ENCODE assay signal across 8 cellular contexts in genomic region chr15:41230650-41231533, GRCh38. TPM values are rescaled to one million over a fixed set of nuclear protein-coding genes. Genes with fewer than 3 reads are reported as not detected.
DNase-seq lines count a peak whose midpoint lies in the region; ATAC-seq, FAIRE-seq and TF ChIP-seq lines count a peak whose summit lies in the region.

Gene CHP1 (plus strand): TSS chr15:41231268. CDS start chr15:41231383, 115 bp downstream.
A gene with protein sequence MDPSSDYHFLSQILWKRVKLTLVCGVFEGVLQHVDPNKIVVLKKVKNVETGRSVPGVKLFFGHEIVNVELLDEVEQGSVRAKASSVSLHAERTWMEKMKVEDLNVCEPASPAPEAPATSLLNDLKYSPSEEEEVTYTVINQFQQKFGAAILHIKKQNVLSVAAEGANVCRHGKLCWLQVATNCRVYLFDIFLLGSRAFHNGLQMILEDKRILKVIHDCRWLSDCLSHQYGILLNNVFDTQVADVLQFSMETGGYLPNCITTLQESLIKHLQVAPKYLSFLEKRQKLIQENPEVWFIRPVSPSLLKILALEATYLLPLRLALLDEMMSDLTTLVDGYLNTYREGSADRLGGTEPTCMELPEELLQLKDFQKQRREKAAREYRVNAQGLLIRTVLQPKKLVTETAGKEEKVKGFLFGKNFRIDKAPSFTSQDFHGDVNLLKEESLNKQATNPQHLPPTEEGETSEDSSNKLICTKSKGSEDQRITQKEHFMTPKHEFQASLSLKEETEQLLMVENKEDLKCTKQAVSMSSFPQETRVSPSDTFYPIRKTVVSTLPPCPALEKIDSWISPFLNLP (minus strand): TSS chr15:41230757. CDS start chr15:41226575, 4,182 bp downstream.

- peak within 1 kb of the TSS; percentile 70 to 89 for H3K4me3 ChIP-seq in ascending aorta
- H3K4me3 ChIP-seq in right cardiac atrium (ENCODE audit: low read length): peak within 1 kb of the TSS; percentile 53
- peak within 1 kb of the TSS; percentile 83 for H3K4me3 ChIP-seq in psoas muscle

- TF ChIP-seq CTCF in ascending aorta (IDR thresholded peaks at IDR 0.05) (peak; percentile 97 to 99 (median 99)), psoas muscle (IDR thresholded peaks at IDR 0.05) (peak; percentile 86)

- intact Hi-C loops in ascending aorta (cut with DNase I): loop anchor here (1.0 to 5.0 kb wide), 9 partner anchors 52 to 1281 kb away; partner anchors contain the start of genes CCDC32, INO80, NUSAP1 and OIP5
- intact Hi-C loops in right cardiac atrium (cut with DNase I): no loop called here
- intact Hi-C loops in psoas muscle (cut with DNase I): loop anchor here (5.0 to 10.0 kb wide), 4 partner anchors 51 to 324 kb away; partner anchors contain the start of genes NUSAP1 (in 1 of the 2) and OIP5 (in 1 of the 2)

- H3K4me1 ChIP-seq in ascending aorta (peaks cover 0 to 23% of the 10 kb centered on the region in 2 donors), right cardiac atrium (ENCODE audit: control insufficient read depth, insufficient read depth, low read length) (peaks cover 7% of the 10 kb centered on the region), psoas muscle (peaks cover 24% of the 10 kb centered on the region)

- H3K9me3 ChIP-seq in ascending aorta (no peaks in the 10 kb centered on the region), right cardiac atrium (ENCODE audit: control insufficient read depth, low read length) (no peaks in the 10 kb centered on the region), psoas muscle (no peaks in the 10 kb centered on the region)

- peak within 1 kb of the TSS; percentile 80 to 96 for H3K27ac ChIP-seq in ascending aorta
- peak within 1 kb of the TSS; percentile 93 for H3K27ac ChIP-seq in right cardiac atrium (ENCODE audit: low read length)
- peak within 1 kb of the TSS; percentile 91 for H3K27ac ChIP-seq in psoas muscle

- WGBS in right cardiac atrium: under 1% methylated on average over 80 of the region's 80 CpGs
- 0% methylated on average over 60 to 80 of the region's 80 CpGs for WGBS in psoas muscle, 3 donors

- peak; percentile 74 for FAIRE-seq in urothelium cell line (lab: Jason Lieb, UNC)

- ATAC-seq in GM18502 (IDR thresholded peaks at IDR 0.05; ENCODE audit: poor library complexity, unreplicated experiment): peak; percentile 92
- peak; percentile 96 for ATAC-seq in HG02943 (IDR thresholded peaks at IDR 0.05; ENCODE audit: low read depth, unreplicated experiment)
- peak; percentile 100 for ATAC-seq in right cardiac atrium
- ATAC-seq in psoas muscle: peak; percentile 98 to 99 (median 98)

- H3K27me3 ChIP-seq in ascending aorta (no peaks in the 10 kb centered on the region), right cardiac atrium (ENCODE audit: control insufficient read depth, insufficient read depth) (no peaks in the 10 kb centered on the region), psoas muscle (ENCODE audit: insufficient read depth in 3 of 3, low read length in 2 of 3) (no peaks in the 10 kb centered on the region)

- DNase-seq in NCI-H187 (lab: John Stamatoyannopoulos, UW): peak; percentile 62 to 69
- peak; percentile 86 to 98 (median 92) for DNase-seq in T-helper 2 cell
- peak; percentile 89 to 99 for DNase-seq in ascending aorta (ENCODE audit: low spot score in 2 of 2)
- DNase-seq in right cardiac atrium: peak; percentile 99
- peak; percentile 99 to 100 for DNase-seq in psoas muscle
- DNase-seq in urothelium cell line (ENCODE audit: low spot score): peak; percentile 98

- H3K36me3 ChIP-seq in ascending aorta: no peaks in the 10 kb centered on the region
- H3K36me3 ChIP-seq in psoas muscle (ENCODE audit: insufficient read depth in 1 of 2, low read depth in 1 of 2): peaks cover 0 to 5% of the 10 kb centered on the region in 2 donors

RNA-seq across cellular contexts. Expression of gene CHP1, which starts in this region (rescaled TPM):
- 294 TPM for total RNA-seq in ascending aorta
- 100 to 1,000 TPM in 3 of 4 donors, 10 to 100 TPM in 1; 91.2 to 129 (median 111) TPM for total RNA-seq in right cardiac atrium
- polyA plus RNA-seq in right cardiac atrium: 44.2 TPM
- 100 to 1,000 TPM; 103 to 194 (median 137) TPM for total RNA-seq in psoas muscle
- 10 to 100 TPM; 53.6 to 92.1 (median 63.7) TPM for polyA plus RNA-seq in psoas muscle

RNA-seq across cellular contexts. Expression of the second gene that starts in this region (rescaled TPM):
- total RNA-seq in ascending aorta: not detected
- total RNA-seq in right cardiac atrium: not detected
- polyA plus RNA-seq in right cardiac atrium: not detected
- total RNA-seq in psoas muscle: not detected
- polyA plus RNA-seq in psoas muscle: under 1 TPM in 1 of 3 donors, not detected in 2; 0.43 TPM

Comparison
In these comparisons a context has a peak if more than half of its experiments do, and no peak if none do; other contexts are left out.
1. Peak in every context shown above with its lines: DNase-seq, ATAC-seq, H3K4me3 ChIP-seq and H3K27ac ChIP-seq.
2. intact Hi-C loops: an anchor here in ascending aorta (1.0 to 5.0 kb wide) and psoas muscle (5.0 to 10.0 kb wide); none called in right cardiac atrium.